Comparison of ENCODE assay signal across 17 cellular contexts in genomic region chr17:6084226-6085161, GRCh38.
DNase-seq lines count a peak whose midpoint lies in the region; ATAC-seq and TF ChIP-seq lines count a peak whose summit lies in the region.
"Had no signal": no experiment of that assay in that cellular context is flagged by ENCODE, and none has a peak within 500 bp of the region (broad histone marks: within the 10 kb centered on the region; RNA-seq: fewer than 3 reads in every experiment).

No MANE protein-coding gene starts in this region.

- ATAC-seq in GM19324 (IDR thresholded peaks at IDR 0.05; ENCODE audit: low FRiP score, unreplicated experiment), result no peak
- ATAC-seq: left cardiac atrium, Panc1 had no signal

- DNase-seq in NCI-H146 (lab: John Stamatoyannopoulos, UW) (peak; percentile 90), astrocyte of the cerebellum (ENCODE audit: low read depth) (peak; percentile 47), medulla oblongata (ENCODE audit: extremely low spot score) (peak; percentile 95), skeletal muscle cell (ENCODE audit: low read depth) (peak; percentile 39), AG20443 (ENCODE audit: low spot score) (no peak), Kasumi-1 (lab: John Stamatoyannopoulos, UW) (no peak)
- DNase-seq: activated CD4-positive, alpha-beta memory T cell treated with anti-CD3 and anti-CD28 coated beads, Interleukin-2, amount 10 ng/mL, durations not matched to agents 7 days and 5 days; DMS153; KBM-7; left cardiac atrium; NCI-H1436 treated with DMSO at 0.1 percent for 48 hours; NCI-H526 treated with DMSO at 0.1 percent for 48 hours had no signal

- H3K4me3 ChIP-seq in astrocyte of the cerebellum (ENCODE audit: low read depth, low read length) (no peak overlapping the region), skeletal muscle cell (ENCODE audit: low read depth, low read length) (no peak overlapping the region)
- H3K4me3 ChIP-seq: BLaER1, esophagus muscularis mucosa, suprapubic skin had no signal

- in situ Hi-C loops in astrocyte of the cerebellum (cut with HindIII; ENCODE audit: low sequenced_read_pairs), result no loop called here

- TF ChIP-seq CTCF in astrocyte of the cerebellum (IDR thresholded peaks at IDR 0.05; ENCODE audit: low read depth, low read length, missing control alignments), result no peak

Comparison
In these comparisons a context has a peak if more than half of its experiments do, and no peak if none do; other contexts are left out.
1. DNase-seq: peak in NCI-H146 (single experiment), astrocyte of the cerebellum (single experiment), medulla oblongata (single experiment) and skeletal muscle cell (single experiment); none in AG20443 (single experiment) and Kasumi-1 (0 of 2).